1 cellular context compared by ENCODE assay signal in the genomic region with DNA sequence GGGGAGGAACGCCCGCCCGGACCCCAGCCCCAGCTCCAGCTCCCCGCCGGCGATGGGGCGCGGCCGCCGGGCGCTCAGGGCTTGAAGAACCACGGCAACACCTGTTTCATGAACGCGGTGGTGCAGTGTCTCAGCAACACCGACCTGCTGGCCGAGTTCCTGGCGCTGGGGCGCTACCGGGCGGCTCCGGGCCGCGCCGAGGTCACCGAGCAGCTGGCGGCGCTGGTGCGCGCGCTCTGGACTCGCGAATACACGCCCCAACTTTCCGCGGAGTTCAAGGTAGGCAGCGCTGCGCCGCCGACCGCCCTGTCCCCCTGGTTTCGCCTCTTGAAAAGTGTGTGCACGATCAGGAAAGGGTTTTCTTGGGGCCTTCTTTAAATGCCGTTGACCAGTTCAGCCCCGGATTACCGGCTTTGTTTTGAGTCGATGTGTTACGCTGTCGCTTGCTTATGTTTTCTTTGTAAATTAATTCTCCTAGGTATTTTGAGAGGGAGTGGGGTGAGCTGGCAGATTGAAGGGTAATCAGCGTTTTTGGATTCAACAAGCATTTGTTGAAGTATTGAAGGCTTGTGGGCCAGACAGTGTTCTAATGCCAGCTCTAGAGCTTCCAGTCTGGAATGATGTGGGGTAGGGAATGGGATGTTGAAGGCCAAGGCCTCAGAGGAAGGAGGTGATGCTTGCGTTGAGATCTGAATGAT.
TF ChIP-seq lines count a peak whose summit lies in the region.

No MANE protein-coding gene starts in this region.

TF ChIP-seq in HepG2, 621 proteins besides CTCF, POLR2A, EP300 and RAD21 (continued from another document and continues in another):
- TF ChIP-seq ZKSCAN5 (CRISPR knock-in tag; IDR thresholded peaks at IDR 0.05) (no peak), MYNN (CRISPR knock-in tag; IDR thresholded peaks at IDR 0.05; ENCODE audit: low read depth) (no peak), ZFYVE20 (CRISPR knock-in tag; IDR thresholded peaks at IDR 0.05; ENCODE audit: borderline replicate concordance, low read depth) (no peak), ZNF230 (CRISPR knock-in tag; IDR thresholded peaks at IDR 0.05) (no peak), FIP1L1 (IDR thresholded peaks at IDR 0.05; ENCODE audit: borderline replicate concordance, insufficient read depth, low read depth, low read length) (no peak), ARNT (IDR thresholded peaks at IDR 0.05) (no peak), HNF4G (IDR thresholded peaks at IDR 0.05; ENCODE audit: borderline replicate concordance, low read depth, low read length) (no peak), HNF4G (CRISPR knock-in tag; IDR thresholded peaks at IDR 0.05; ENCODE audit: borderline replicate concordance, low read depth) (no peak), ZNF768 (CRISPR knock-in tag; IDR thresholded peaks at IDR 0.05) (peak; percentile 38), ZNF563 (CRISPR knock-in tag; IDR thresholded peaks at IDR 0.05) (no peak), CHD2 (IDR thresholded peaks at IDR 0.05; ENCODE audit: low read depth, low read length) (no peak), ZNF737 (CRISPR knock-in tag; IDR thresholded peaks at IDR 0.05; ENCODE audit: borderline replicate concordance) (no peak), BORCS8-MEF2B (CRISPR knock-in tag; IDR thresholded peaks at IDR 0.05) (no peak), KDM2A (CRISPR knock-in tag; IDR thresholded peaks at IDR 0.05; ENCODE audit: borderline replicate concordance, low read depth) (peak; percentile 60; the same call in 1 of the 2 replicates), TBL1XR1 (IDR thresholded peaks at IDR 0.05; ENCODE audit: borderline replicate concordance, low read length, partially characterized antibody) (no peak), ZSCAN12 (CRISPR knock-in tag; IDR thresholded peaks at IDR 0.05) (no peak), ZNF569 (CRISPR knock-in tag; IDR thresholded peaks at IDR 0.05; ENCODE audit: borderline replicate concordance) (no peak), SAP130 (CRISPR knock-in tag; IDR thresholded peaks at IDR 0.05; ENCODE audit: low read depth) (peak; percentile 42; the same call in 1 of the 2 replicates)
- TF ChIP-seq, protein P1, sequence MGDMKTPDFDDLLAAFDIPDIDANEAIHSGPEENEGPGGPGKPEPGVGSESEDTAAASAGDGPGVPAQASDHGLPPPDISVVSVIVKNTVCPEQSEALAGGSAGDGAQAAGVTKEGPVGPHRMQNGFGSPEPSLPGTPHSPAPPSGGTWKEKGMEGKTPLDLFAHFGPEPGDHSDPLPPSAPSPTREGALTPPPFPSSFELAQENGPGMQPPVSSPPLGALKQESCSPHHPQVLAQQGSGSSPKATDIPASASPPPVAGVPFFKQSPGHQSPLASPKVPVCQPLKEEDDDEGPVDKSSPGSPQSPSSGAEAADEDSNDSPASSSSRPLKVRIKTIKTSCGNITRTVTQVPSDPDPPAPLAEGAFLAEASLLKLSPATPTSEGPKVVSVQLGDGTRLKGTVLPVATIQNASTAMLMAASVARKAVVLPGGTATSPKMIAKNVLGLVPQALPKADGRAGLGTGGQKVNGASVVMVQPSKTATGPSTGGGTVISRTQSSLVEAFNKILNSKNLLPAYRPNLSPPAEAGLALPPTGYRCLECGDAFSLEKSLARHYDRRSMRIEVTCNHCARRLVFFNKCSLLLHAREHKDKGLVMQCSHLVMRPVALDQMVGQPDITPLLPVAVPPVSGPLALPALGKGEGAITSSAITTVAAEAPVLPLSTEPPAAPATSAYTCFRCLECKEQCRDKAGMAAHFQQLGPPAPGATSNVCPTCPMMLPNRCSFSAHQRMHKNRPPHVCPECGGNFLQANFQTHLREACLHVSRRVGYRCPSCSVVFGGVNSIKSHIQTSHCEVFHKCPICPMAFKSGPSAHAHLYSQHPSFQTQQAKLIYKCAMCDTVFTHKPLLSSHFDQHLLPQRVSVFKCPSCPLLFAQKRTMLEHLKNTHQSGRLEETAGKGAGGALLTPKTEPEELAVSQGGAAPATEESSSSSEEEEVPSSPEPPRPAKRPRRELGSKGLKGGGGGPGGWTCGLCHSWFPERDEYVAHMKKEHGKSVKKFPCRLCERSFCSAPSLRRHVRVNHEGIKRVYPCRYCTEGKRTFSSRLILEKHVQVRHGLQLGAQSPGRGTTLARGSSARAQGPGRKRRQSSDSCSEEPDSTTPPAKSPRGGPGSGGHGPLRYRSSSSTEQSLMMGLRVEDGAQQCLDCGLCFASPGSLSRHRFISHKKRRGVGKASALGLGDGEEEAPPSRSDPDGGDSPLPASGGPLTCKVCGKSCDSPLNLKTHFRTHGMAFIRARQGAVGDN (CRISPR knock-in tag; IDR thresholded peaks at IDR 0.05): peak; percentile 44
- TF ChIP-seq, protein P2, sequence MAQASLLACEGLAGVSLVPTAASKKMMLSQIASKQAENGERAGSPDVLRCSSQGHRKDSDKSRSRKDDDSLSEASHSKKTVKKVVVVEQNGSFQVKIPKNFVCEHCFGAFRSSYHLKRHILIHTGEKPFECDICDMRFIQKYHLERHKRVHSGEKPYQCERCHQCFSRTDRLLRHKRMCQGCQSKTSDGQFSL (CRISPR knock-in tag; IDR thresholded peaks at IDR 0.05): no peak
- TF ChIP-seq, protein P3, sequence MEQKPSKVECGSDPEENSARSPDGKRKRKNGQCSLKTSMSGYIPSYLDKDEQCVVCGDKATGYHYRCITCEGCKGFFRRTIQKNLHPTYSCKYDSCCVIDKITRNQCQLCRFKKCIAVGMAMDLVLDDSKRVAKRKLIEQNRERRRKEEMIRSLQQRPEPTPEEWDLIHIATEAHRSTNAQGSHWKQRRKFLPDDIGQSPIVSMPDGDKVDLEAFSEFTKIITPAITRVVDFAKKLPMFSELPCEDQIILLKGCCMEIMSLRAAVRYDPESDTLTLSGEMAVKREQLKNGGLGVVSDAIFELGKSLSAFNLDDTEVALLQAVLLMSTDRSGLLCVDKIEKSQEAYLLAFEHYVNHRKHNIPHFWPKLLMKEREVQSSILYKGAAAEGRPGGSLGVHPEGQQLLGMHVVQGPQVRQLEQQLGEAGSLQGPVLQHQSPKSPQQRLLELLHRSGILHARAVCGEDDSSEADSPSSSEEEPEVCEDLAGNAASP (CRISPR knock-in tag; IDR thresholded peaks at IDR 0.05; ENCODE audit: borderline replicate concordance): no peak
- TF ChIP-seq, protein P4, sequence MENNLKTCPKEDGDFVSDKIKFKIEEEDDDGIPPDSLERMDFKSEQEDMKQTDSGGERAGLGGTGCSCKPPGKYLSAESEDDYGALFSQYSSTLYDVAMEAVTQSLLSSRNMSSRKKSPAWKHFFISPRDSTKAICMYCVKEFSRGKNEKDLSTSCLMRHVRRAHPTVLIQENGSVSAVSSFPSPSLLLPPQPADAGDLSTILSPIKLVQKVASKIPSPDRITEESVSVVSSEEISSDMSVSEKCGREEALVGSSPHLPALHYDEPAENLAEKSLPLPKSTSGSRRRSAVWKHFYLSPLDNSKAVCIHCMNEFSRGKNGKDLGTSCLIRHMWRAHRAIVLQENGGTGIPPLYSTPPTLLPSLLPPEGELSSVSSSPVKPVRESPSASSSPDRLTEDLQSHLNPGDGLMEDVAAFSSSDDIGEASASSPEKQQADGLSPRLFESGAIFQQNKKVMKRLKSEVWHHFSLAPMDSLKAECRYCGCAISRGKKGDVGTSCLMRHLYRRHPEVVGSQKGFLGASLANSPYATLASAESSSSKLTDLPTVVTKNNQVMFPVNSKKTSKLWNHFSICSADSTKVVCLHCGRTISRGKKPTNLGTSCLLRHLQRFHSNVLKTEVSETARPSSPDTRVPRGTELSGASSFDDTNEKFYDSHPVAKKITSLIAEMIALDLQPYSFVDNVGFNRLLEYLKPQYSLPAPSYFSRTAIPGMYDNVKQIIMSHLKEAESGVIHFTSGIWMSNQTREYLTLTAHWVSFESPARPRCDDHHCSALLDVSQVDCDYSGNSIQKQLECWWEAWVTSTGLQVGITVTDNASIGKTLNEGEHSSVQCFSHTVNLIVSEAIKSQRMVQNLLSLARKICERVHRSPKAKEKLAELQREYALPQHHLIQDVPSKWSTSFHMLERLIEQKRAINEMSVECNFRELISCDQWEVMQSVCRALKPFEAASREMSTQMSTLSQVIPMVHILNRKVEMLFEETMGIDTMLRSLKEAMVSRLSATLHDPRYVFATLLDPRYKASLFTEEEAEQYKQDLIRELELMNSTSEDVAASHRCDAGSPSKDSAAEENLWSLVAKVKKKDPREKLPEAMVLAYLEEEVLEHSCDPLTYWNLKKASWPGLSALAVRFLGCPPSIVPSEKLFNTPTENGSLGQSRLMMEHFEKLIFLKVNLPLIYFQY (CRISPR knock-in tag; IDR thresholded peaks at IDR 0.05; ENCODE audit: borderline replicate concordance): peak; percentile 53; the same call in 1 of the 2 replicates
- TF ChIP-seq, protein P5, sequence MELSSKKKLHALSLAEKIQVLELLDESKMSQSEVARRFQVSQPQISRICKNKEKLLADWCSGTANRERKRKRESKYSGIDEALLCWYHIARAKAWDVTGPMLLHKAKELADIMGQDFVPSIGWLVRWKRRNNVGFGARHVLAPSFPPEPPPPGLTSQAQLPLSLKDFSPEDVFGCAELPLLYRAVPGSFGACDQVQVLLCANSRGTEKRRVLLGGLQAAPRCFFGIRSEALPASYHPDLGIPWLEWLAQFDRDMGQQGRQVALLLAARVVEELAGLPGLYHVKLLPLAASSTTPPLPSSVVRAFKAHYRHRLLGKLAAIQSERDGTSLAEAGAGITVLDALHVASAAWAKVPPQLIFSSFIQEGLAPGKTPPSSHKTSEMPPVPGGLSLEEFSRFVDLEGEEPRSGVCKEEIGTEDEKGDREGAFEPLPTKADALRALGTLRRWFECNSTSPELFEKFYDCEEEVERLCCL (CRISPR knock-in tag; IDR thresholded peaks at IDR 0.05; ENCODE audit: borderline replicate concordance): no peak
- TF ChIP-seq, protein P6, sequence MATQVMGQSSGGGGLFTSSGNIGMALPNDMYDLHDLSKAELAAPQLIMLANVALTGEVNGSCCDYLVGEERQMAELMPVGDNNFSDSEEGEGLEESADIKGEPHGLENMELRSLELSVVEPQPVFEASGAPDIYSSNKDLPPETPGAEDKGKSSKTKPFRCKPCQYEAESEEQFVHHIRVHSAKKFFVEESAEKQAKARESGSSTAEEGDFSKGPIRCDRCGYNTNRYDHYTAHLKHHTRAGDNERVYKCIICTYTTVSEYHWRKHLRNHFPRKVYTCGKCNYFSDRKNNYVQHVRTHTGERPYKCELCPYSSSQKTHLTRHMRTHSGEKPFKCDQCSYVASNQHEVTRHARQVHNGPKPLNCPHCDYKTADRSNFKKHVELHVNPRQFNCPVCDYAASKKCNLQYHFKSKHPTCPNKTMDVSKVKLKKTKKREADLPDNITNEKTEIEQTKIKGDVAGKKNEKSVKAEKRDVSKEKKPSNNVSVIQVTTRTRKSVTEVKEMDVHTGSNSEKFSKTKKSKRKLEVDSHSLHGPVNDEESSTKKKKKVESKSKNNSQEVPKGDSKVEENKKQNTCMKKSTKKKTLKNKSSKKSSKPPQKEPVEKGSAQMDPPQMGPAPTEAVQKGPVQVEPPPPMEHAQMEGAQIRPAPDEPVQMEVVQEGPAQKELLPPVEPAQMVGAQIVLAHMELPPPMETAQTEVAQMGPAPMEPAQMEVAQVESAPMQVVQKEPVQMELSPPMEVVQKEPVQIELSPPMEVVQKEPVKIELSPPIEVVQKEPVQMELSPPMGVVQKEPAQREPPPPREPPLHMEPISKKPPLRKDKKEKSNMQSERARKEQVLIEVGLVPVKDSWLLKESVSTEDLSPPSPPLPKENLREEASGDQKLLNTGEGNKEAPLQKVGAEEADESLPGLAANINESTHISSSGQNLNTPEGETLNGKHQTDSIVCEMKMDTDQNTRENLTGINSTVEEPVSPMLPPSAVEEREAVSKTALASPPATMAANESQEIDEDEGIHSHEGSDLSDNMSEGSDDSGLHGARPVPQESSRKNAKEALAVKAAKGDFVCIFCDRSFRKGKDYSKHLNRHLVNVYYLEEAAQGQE (IDR thresholded peaks at IDR 0.05; ENCODE audit: borderline replicate concordance in 1 of 2, low read depth in 1 of 2, low read length in 2 of 2): no peak
- TF ChIP-seq, protein P7, sequence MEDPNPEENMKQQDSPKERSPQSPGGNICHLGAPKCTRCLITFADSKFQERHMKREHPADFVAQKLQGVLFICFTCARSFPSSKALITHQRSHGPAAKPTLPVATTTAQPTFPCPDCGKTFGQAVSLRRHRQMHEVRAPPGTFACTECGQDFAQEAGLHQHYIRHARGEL (CRISPR knock-in tag; IDR thresholded peaks at IDR 0.05): no peak
- TF ChIP-seq, protein P8, sequence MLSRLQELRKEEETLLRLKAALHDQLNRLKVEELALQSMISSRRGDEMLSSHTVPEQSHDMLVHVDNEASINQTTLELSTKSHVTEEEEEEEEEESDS (CRISPR knock-in tag; IDR thresholded peaks at IDR 0.05; ENCODE audit: borderline replicate concordance): no peak
- TF ChIP-seq, protein P9, sequence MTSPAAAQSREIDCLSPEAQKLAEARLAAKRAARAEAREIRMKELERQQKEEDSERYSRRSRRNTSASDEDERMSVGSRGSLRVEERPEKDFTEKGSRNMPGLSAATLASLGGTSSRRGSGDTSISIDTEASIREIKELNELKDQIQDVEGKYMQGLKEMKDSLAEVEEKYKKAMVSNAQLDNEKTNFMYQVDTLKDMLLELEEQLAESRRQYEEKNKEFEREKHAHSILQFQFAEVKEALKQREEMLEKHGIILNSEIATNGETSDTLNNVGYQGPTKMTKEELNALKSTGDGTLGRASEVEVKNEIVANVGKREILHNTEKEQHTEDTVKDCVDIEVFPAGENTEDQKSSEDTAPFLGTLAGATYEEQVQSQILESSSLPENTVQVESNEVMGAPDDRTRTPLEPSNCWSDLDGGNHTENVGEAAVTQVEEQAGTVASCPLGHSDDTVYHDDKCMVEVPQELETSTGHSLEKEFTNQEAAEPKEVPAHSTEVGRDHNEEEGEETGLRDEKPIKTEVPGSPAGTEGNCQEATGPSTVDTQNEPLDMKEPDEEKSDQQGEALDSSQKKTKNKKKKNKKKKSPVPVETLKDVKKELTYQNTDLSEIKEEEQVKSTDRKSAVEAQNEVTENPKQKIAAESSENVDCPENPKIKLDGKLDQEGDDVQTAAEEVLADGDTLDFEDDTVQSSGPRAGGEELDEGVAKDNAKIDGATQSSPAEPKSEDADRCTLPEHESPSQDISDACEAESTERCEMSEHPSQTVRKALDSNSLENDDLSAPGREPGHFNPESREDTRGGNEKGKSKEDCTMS (CRISPR knock-in tag; conservative IDR thresholded peaks at IDR 0.05): no peak
- TF ChIP-seq, protein P10, sequence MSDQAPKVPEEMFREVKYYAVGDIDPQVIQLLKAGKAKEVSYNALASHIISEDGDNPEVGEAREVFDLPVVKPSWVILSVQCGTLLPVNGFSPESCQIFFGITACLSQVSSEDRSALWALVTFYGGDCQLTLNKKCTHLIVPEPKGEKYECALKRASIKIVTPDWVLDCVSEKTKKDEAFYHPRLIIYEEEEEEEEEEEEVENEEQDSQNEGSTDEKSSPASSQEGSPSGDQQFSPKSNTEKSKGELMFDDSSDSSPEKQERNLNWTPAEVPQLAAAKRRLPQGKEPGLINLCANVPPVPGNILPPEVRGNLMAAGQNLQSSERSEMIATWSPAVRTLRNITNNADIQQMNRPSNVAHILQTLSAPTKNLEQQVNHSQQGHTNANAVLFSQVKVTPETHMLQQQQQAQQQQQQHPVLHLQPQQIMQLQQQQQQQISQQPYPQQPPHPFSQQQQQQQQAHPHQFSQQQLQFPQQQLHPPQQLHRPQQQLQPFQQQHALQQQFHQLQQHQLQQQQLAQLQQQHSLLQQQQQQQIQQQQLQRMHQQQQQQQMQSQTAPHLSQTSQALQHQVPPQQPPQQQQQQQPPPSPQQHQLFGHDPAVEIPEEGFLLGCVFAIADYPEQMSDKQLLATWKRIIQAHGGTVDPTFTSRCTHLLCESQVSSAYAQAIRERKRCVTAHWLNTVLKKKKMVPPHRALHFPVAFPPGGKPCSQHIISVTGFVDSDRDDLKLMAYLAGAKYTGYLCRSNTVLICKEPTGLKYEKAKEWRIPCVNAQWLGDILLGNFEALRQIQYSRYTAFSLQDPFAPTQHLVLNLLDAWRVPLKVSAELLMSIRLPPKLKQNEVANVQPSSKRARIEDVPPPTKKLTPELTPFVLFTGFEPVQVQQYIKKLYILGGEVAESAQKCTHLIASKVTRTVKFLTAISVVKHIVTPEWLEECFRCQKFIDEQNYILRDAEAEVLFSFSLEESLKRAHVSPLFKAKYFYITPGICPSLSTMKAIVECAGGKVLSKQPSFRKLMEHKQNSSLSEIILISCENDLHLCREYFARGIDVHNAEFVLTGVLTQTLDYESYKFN (CRISPR knock-in tag; conservative IDR thresholded peaks at IDR 0.05): no peak
